ENCODE assay signal across 1 cellular context in the genomic region with DNA sequence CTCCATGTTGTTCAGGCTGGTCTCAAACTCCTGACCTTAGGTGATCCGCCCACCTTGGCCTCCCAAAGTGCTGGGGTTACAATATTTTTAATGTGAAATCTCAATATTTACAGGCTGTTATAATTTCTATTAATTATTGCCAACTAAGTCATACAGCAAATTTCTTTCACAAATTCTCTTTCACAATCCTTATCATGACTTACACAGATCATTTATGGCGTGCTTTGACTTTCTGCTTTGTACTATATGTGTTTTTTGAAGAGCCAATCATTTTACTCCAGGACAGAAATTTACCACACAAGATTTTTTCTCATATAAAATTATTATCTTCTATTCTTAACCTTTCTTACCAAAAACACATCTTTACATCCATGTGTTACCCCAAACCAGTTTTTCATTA.
TF ChIP-seq lines count a peak whose summit lies in the region.

No MANE protein-coding gene starts in this region.

TF ChIP-seq in GM23338, 12 proteins besides CTCF, POLR2A, EP300 and RAD21 (continued from another document):
- TF ChIP-seq EZH2 (IDR thresholded peaks at IDR 0.05; ENCODE audit: low read depth, unreplicated experiment), result no peak
- no peak for TF ChIP-seq POLR2AphosphoS5 (IDR thresholded peaks at IDR 0.05; ENCODE audit: low read depth)
- TF ChIP-seq EZH2phosphoT487 (IDR thresholded peaks at IDR 0.05; ENCODE audit: unreplicated experiment), result no peak
- TF ChIP-seq JUNB (IDR thresholded peaks at IDR 0.05; ENCODE audit: unreplicated experiment), result no peak
- TF ChIP-seq, protein P1, sequence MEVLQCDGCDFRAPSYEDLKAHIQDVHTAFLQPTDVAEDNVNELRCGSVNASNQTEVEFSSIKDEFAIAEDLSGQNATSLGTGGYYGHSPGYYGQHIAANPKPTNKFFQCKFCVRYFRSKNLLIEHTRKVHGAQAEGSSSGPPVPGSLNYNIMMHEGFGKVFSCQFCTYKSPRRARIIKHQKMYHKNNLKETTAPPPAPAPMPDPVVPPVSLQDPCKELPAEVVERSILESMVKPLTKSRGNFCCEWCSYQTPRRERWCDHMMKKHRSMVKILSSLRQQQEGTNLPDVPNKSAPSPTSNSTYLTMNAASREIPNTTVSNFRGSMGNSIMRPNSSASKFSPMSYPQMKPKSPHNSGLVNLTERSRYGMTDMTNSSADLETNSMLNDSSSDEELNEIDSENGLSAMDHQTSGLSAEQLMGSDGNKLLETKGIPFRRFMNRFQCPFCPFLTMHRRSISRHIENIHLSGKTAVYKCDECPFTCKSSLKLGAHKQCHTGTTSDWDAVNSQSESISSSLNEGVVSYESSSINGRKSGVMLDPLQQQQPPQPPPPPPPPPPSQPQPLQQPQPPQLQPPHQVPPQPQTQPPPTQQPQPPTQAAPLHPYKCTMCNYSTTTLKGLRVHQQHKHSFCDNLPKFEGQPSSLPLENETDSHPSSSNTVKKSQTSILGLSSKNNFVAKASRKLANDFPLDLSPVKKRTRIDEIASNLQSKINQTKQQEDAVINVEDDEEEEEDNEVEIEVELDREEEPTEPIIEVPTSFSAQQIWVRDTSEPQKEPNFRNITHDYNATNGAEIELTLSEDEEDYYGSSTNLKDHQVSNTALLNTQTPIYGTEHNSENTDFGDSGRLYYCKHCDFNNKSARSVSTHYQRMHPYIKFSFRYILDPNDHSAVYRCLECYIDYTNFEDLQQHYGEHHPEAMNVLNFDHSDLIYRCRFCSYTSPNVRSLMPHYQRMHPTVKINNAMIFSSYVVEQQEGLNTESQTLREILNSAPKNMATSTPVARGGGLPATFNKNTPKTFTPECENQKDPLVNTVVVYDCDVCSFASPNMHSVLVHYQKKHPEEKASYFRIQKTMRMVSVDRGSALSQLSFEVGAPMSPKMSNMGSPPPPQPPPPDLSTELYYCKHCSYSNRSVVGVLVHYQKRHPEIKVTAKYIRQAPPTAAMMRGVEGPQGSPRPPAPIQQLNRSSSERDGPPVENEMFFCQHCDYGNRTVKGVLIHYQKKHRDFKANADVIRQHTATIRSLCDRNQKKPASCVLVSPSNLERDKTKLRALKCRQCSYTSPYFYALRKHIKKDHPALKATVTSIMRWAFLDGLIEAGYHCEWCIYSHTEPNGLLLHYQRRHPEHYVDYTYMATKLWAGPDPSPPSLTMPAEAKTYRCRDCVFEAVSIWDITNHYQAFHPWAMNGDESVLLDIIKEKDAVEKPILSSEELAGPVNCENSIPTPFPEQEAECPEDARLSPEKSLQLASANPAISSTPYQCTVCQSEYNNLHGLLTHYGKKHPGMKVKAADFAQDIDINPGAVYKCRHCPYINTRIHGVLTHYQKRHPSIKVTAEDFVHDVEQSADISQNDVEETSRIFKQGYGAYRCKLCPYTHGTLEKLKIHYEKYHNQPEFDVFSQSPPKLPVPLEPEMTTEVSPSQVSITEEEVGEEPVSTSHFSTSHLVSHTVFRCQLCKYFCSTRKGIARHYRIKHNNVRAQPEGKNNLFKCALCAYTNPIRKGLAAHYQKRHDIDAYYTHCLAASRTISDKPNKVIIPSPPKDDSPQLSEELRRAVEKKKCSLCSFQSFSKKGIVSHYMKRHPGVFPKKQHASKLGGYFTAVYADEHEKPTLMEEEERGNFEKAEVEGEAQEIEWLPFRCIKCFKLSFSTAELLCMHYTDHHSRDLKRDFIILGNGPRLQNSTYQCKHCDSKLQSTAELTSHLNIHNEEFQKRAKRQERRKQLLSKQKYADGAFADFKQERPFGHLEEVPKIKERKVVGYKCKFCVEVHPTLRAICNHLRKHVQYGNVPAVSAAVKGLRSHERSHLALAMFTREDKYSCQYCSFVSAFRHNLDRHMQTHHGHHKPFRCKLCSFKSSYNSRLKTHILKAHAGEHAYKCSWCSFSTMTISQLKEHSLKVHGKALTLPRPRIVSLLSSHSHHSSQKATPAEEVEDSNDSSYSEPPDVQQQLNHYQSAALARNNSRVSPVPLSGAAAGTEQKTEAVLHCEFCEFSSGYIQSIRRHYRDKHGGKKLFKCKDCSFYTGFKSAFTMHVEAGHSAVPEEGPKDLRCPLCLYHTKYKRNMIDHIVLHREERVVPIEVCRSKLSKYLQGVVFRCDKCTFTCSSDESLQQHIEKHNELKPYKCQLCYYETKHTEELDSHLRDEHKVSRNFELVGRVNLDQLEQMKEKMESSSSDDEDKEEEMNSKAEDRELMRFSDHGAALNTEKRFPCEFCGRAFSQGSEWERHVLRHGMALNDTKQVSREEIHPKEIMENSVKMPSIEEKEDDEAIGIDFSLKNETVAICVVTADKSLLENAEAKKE (CRISPR knock-in tag; IDR thresholded peaks at IDR 0.05), result no peak
- TF ChIP-seq, protein P2, sequence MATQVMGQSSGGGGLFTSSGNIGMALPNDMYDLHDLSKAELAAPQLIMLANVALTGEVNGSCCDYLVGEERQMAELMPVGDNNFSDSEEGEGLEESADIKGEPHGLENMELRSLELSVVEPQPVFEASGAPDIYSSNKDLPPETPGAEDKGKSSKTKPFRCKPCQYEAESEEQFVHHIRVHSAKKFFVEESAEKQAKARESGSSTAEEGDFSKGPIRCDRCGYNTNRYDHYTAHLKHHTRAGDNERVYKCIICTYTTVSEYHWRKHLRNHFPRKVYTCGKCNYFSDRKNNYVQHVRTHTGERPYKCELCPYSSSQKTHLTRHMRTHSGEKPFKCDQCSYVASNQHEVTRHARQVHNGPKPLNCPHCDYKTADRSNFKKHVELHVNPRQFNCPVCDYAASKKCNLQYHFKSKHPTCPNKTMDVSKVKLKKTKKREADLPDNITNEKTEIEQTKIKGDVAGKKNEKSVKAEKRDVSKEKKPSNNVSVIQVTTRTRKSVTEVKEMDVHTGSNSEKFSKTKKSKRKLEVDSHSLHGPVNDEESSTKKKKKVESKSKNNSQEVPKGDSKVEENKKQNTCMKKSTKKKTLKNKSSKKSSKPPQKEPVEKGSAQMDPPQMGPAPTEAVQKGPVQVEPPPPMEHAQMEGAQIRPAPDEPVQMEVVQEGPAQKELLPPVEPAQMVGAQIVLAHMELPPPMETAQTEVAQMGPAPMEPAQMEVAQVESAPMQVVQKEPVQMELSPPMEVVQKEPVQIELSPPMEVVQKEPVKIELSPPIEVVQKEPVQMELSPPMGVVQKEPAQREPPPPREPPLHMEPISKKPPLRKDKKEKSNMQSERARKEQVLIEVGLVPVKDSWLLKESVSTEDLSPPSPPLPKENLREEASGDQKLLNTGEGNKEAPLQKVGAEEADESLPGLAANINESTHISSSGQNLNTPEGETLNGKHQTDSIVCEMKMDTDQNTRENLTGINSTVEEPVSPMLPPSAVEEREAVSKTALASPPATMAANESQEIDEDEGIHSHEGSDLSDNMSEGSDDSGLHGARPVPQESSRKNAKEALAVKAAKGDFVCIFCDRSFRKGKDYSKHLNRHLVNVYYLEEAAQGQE (IDR thresholded peaks at IDR 0.05; ENCODE audit: unreplicated experiment), result no peak
- TF ChIP-seq, protein P3, sequence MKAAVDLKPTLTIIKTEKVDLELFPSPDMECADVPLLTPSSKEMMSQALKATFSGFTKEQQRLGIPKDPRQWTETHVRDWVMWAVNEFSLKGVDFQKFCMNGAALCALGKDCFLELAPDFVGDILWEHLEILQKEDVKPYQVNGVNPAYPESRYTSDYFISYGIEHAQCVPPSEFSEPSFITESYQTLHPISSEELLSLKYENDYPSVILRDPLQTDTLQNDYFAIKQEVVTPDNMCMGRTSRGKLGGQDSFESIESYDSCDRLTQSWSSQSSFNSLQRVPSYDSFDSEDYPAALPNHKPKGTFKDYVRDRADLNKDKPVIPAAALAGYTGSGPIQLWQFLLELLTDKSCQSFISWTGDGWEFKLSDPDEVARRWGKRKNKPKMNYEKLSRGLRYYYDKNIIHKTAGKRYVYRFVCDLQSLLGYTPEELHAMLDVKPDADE (IDR thresholded peaks at IDR 0.05), result no peak
- TF ChIP-seq CREB1 (CRISPR knock-in tag; IDR thresholded peaks at IDR 0.05; ENCODE audit: low read depth), result no peak
- TF ChIP-seq STAT1 (IDR thresholded peaks at IDR 0.05; ENCODE audit: unreplicated experiment), result no peak
